In genomic region chr22:19149962-19150361, GRCh38 we compare ENCODE assay signal across 11 cellular contexts. TPM values are rescaled to one million over a fixed set of nuclear protein-coding genes. Genes with fewer than 3 reads are reported as not detected.
DNase-seq lines count a peak whose midpoint lies in the region; ATAC-seq and TF ChIP-seq lines count a peak whose summit lies in the region.
"Had no signal": no experiment of that assay in that cellular context is flagged by ENCODE, and none has a peak within 500 bp of the region (broad histone marks: within the 10 kb centered on the region; RNA-seq: fewer than 3 reads in every experiment).

TSS of gene GSC2 (minus strand) at chr22:19150292. CDS start at chr22:19150283, 9 bp downstream.

- H3K27ac ChIP-seq in right cardiac atrium (ENCODE audit: low read length) (no peak within 1 kb of the TSS), mammary epithelial cell (ENCODE audit: insufficient read depth, low read depth, low read length) (no peak within 1 kb of the TSS), aorta (ENCODE audit: low read depth in 1 of 2, low read length in 2 of 2) (no peak within 1 kb of the TSS)

- in situ Hi-C loops in mammary epithelial cell (cut with MboI; ENCODE audit: low sequenced_read_pairs in 2 of 2), result no loop called here

- H3K9ac ChIP-seq in mammary epithelial cell (ENCODE audit: insufficient read depth, low read length), result no peak within 1 kb of the TSS

- intact Hi-C loops in right cardiac atrium (cut with DNase I) (loop anchor here in 2 of 4 donors (10.0 kb wide), 2 partner anchors 475 to 485 kb away; no protein-coding TSS in a partner anchor), cardiac septum (cut with DNase I) (loop anchor here (10.0 kb wide), 2 partner anchors 55 to 485 kb away; no protein-coding TSS in a partner anchor), mammary epithelial cell (cut with micrococcal nuclease) (loop anchor here (10.0 kb wide), 1 partner anchor 485 kb away; no protein-coding TSS in a partner anchor), natural killer cell (cut with micrococcal nuclease) (no loop called here), aorta (cut with DNase I) (loop anchor here (5.0 to 10.0 kb wide), 2 partner anchors 285 to 477 kb away; partner anchors contain the start of genes HIRA (in 1 of the 2) and MRPL40 (in 1 of the 2))

- DNase-seq in right cardiac atrium, result no peak
- DNase-seq in cardiac septum (ENCODE audit: low spot score), result no peak
- no peak for DNase-seq in mammary epithelial cell
- no peak for DNase-seq in natural killer cell
- no peak for DNase-seq in aorta
- DNase-seq in NCI-H2171 (lab: John Stamatoyannopoulos, UW), result no peak
- DNase-seq in amniotic stem cell (lab: John Stamatoyannopoulos, UW), result no peak
- DNase-seq in NCI-H526 (lab: John Stamatoyannopoulos, UW), result no peak
- DNase-seq: GOT3, NCI-H1930, SIG-M5 had no signal

- H3K4me3 ChIP-seq in right cardiac atrium (ENCODE audit: low read length) (peak within 1 kb of the TSS; percentile 12), mammary epithelial cell (replicated peaks in 1 of 3; ENCODE audit: insufficient read depth in 1 of 3, low read depth in 2 of 3, low read length in 3 of 3) (peak within 1 kb of the TSS in 1 of 3 experiments; percentile 13), aorta (ENCODE audit: low read length in 2 of 2) (peak within 1 kb of the TSS; percentile 9 to 31)

- no peak for ATAC-seq in right cardiac atrium
- no peak for ATAC-seq in natural killer cell
- ATAC-seq in aorta (ENCODE audit: low FRiP score), result no peak

- no peaks in the 10 kb centered on the region for H3K36me3 Mint-ChIP-seq in natural killer cell

- dilution Hi-C loops in mammary epithelial cell (cut with HindIII; ENCODE audit: low sequenced_read_pairs), result loop anchor here (10.0 kb wide), 1 partner anchor 145 kb away; no protein-coding TSS in a partner anchor

- no TSS peak for BruUV-seq in mammary epithelial cell (replicated peaks; lab: Mats Ljungman, UMichigan)

- no peaks in the 10 kb centered on the region for H3K27me3 ChIP-seq in right cardiac atrium (ENCODE audit: control insufficient read depth, insufficient read depth)
- peaks cover 32% of the 10 kb centered on the region for H3K27me3 ChIP-seq in mammary epithelial cell (ENCODE audit: insufficient read depth, low read length)
- no peaks in the 10 kb centered on the region for H3K27me3 ChIP-seq in aorta (ENCODE audit: control insufficient read depth in 1 of 2, insufficient read depth in 2 of 2, low read length in 1 of 2)

- H3K4me1 Mint-ChIP-seq in natural killer cell, result peaks cover 0 to 5% of the 10 kb centered on the region in 2 donors

- no peaks in the 10 kb centered on the region for H4K20me1 ChIP-seq in mammary epithelial cell (ENCODE audit: insufficient read depth, low read length)

- H3K27me3 Mint-ChIP-seq in natural killer cell (ENCODE audit: low read depth in 2 of 2), result peaks cover 38 to 42% of the 10 kb centered on the region in 2 donors

- peak within 1 kb of the TSS; percentile 31 for H3K4me3 Mint-ChIP-seq in natural killer cell

- no peak for TF ChIP-seq CTCF in mammary epithelial cell (conservative IDR thresholded peaks at IDR 0.05 in 1 of 2, IDR thresholded peaks at IDR 0.05 in 1 of 2; ENCODE audit: extremely low read depth in 1 of 2, insufficient read depth in 1 of 2, low read depth in 1 of 2, low read length in 2 of 2)
- no peak for TF ChIP-seq CTCF in natural killer cell (IDR thresholded peaks at IDR 0.05)

- 2% methylated on average over 60 of the region's 60 CpGs for WGBS in right cardiac atrium
- 0% methylated on average over 1 of the region's 60 CpGs for WGBS in mammary epithelial cell (ENCODE audit: low coverage, missing lambda C conversion rate)
- 0 to 1% methylated on average over 10 to 60 of the region's 60 CpGs for WGBS in aorta, 2 donors

- H3K27ac Mint-ChIP-seq in natural killer cell, result no peak within 1 kb of the TSS

- no peaks in the 10 kb centered on the region for H3K36me3 ChIP-seq in mammary epithelial cell (ENCODE audit: insufficient read depth, low read length)
- H3K36me3 ChIP-seq in aorta (ENCODE audit: control insufficient read depth in 1 of 2, insufficient read depth in 2 of 2, low read length in 1 of 2), result no peaks in the 10 kb centered on the region

- no peaks in the 10 kb centered on the region for H3K4me1 ChIP-seq in right cardiac atrium (ENCODE audit: control insufficient read depth, insufficient read depth, low read length)
- no peaks in the 10 kb centered on the region for H3K4me1 ChIP-seq in mammary epithelial cell (ENCODE audit: insufficient read depth, low read length)
- H3K4me1 ChIP-seq in aorta (ENCODE audit: control insufficient read depth in 1 of 2, insufficient read depth in 2 of 2, low read length in 2 of 2), result no peaks in the 10 kb centered on the region

- H3K9me3 Mint-ChIP-seq in natural killer cell, result no peaks in the 10 kb centered on the region

- H3K9me3 ChIP-seq in right cardiac atrium (ENCODE audit: control insufficient read depth, low read length), result no peaks in the 10 kb centered on the region
- H3K9me3 ChIP-seq in mammary epithelial cell (replicated peaks; ENCODE audit: insufficient read depth, low read length), result no peaks in the 10 kb centered on the region
- H3K9me3 ChIP-seq in aorta (ENCODE audit: control insufficient read depth, low read length), result no peaks in the 10 kb centered on the region

- CTCF ChIA-PET in mammary epithelial cell (lab: Charles Lee; ENCODE audit: low non-redundant PET), result no interaction called here

- peak within 1 kb of the TSS; percentile 17 for H2AFZ ChIP-seq in mammary epithelial cell (ENCODE audit: low read depth, low read length)

- H3K4me2 ChIP-seq in mammary epithelial cell (ENCODE audit: insufficient read depth, low read depth, low read length), result peak within 1 kb of the TSS; percentile 74

- no peaks in the 10 kb centered on the region for H3K79me2 ChIP-seq in mammary epithelial cell (ENCODE audit: insufficient read depth, low read length)

RNA-seq across cellular contexts. Expression of gene GSC2, which starts in this region (rescaled TPM):
- total RNA-seq in right cardiac atrium, result not detected
- polyA plus RNA-seq in right cardiac atrium, result not detected
- total RNA-seq in cardiac septum, result not detected
- total RNA-seq in mammary epithelial cell, result not detected
- not detected for polyA plus RNA-seq in mammary epithelial cell
- not detected for polyA minus RNA-seq in mammary epithelial cell
- not detected for total RNA-seq in natural killer cell
- not detected for total RNA-seq in aorta
- not detected for polyA plus RNA-seq in aorta
